In the genomic region with DNA sequence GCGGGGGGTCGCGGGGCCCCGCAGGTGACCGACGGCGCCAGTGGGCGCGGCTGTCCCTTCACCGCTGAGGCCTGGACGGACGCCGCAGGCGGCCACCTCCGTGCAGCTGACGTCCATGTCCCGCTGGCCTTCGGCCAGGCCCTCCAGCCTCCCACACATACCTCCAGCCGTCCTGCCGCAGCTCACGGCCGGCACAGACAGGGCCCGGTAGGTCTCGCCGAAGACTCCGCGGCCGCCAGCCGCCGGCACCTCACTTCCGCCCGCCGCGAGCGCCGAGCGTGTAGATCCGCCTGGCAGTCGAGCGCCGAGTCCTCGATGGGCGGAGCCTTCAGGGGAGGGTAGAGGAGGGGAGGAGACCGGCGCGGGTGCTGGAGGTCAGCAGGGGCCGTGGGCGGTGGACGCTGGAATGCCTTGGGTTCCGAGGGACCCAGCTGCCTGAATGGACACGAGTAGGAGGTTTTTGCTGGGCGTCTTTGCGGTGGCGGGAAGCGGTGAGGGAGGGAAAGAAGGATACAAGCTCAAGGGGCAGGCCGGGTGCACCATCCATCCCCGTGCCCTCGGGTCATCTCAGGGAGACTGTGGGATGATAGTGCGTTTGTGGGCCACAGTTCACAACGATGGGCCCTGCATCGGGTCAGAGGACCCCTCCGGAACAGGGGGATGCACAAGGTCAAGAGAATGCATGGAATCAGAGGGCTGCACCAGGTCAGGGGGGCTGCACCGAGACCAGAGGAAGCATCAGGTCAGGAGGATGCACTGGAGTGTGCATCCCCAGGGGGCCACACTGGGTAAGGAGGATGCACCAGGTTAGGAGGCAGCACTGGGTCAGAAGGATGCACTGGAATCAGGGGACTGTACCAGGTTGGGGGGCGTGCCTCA, we compare ENCODE assay signal across 8 cellular contexts. TPM values are rescaled to one million over a fixed set of nuclear protein-coding genes. Genes with fewer than 3 reads are reported as not detected.
DNase-seq lines count a peak whose midpoint lies in the region; ATAC-seq lines count a peak whose summit lies in the region.

A gene with protein sequence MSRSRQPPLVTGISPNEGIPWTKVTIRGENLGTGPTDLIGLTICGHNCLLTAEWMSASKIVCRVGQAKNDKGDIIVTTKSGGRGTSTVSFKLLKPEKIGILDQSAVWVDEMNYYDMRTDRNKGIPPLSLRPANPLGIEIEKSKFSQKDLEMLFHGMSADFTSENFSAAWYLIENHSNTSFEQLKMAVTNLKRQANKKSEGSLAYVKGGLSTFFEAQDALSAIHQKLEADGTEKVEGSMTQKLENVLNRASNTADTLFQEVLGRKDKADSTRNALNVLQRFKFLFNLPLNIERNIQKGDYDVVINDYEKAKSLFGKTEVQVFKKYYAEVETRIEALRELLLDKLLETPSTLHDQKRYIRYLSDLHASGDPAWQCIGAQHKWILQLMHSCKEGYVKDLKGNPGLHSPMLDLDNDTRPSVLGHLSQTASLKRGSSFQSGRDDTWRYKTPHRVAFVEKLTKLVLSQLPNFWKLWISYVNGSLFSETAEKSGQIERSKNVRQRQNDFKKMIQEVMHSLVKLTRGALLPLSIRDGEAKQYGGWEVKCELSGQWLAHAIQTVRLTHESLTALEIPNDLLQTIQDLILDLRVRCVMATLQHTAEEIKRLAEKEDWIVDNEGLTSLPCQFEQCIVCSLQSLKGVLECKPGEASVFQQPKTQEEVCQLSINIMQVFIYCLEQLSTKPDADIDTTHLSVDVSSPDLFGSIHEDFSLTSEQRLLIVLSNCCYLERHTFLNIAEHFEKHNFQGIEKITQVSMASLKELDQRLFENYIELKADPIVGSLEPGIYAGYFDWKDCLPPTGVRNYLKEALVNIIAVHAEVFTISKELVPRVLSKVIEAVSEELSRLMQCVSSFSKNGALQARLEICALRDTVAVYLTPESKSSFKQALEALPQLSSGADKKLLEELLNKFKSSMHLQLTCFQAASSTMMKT (minus strand): TSS at position 282 of the 879 bp plus-strand sequence. CDS start 55,321 bp downstream, outside the sequence.

- POLR2A ChIA-PET in CD4-positive, alpha-beta memory T cell (lab: Charles Lee; ENCODE audit: partially characterized antibody), result interaction anchor here (0.7 to 2.2 kb wide), 9 partner anchors 11 to 246 kb away, joined by 3 to 25 read pairs (median 5); no protein-coding TSS in a partner anchor

- no peaks in the 10 kb centered on the region for H3K9me3 ChIP-seq in CD4-positive, alpha-beta memory T cell (ENCODE audit: control insufficient read depth in 1 of 2, low read length in 2 of 2)
- no peaks in the 10 kb centered on the region for H3K9me3 ChIP-seq in endocrine pancreas (ENCODE audit: control insufficient read depth, low read length)

- H3K4me1 ChIP-seq in CD4-positive, alpha-beta memory T cell (ENCODE audit: insufficient read depth, low read length), result peaks cover 35% of the 10 kb centered on the region
- H3K4me1 ChIP-seq in endocrine pancreas (ENCODE audit: control insufficient read depth, insufficient read depth, low read length) (no peaks in the 10 kb centered on the region), mesendoderm (ENCODE audit: control insufficient read depth, low read depth, low read length) (no peaks in the 10 kb centered on the region)

- H3K9ac ChIP-seq in endocrine pancreas (ENCODE audit: control insufficient read depth, insufficient read depth, low read length) (peak within 1 kb of the TSS; percentile 72), mesendoderm (ENCODE audit: low read length) (peak within 1 kb of the TSS; percentile 91)

- WGBS in mesendoderm (ENCODE audit: extremely low coverage, insufficient coverage, low lambda C conversion rate), result no CpG with 5 or more reads among the region's 64 CpGs

- ATAC-seq in GM19351 (IDR thresholded peaks at IDR 0.05; ENCODE audit: unreplicated experiment), result peak; percentile 81
- ATAC-seq in HG03469 (IDR thresholded peaks at IDR 0.05; ENCODE audit: unreplicated experiment), result peak; percentile 78

- peaks cover 12% of the 10 kb centered on the region for H3K79me1 ChIP-seq in mesendoderm (ENCODE audit: low read length)

- intact Hi-C loops in CD4-positive, alpha-beta memory T cell (cut with micrococcal nuclease), result loop anchor here (1.0 to 10.0 kb wide), 2 partner anchors 18 to 298 kb away; partner anchors contain the start of gene IRF4

- CTCF ChIA-PET in CD4-positive, alpha-beta memory T cell (lab: Charles Lee; ENCODE audit: partially characterized antibody), result interaction anchor here (0.9 to 1.8 kb wide), 6 partner anchors 9 to 100 kb away, joined by 3 to 5 read pairs (median 4); no protein-coding TSS in a partner anchor

- H4K5ac ChIP-seq in mesendoderm (ENCODE audit: low read length), result no peak within 1 kb of the TSS

- no peak within 1 kb of the TSS for H4K8ac ChIP-seq in mesendoderm (ENCODE audit: low read depth, low read length)

- peak within 1 kb of the TSS; percentile 93 to 97 (median 94) for H3K27ac Mint-ChIP-seq in CD4-positive, alpha-beta memory T cell

- no peaks in the 10 kb centered on the region for H3K9me3 Mint-ChIP-seq in CD4-positive, alpha-beta memory T cell

- no peak within 1 kb of the TSS for H2BK5ac ChIP-seq in mesendoderm (ENCODE audit: low read length)

- H3K4me1 Mint-ChIP-seq in CD4-positive, alpha-beta memory T cell, result peaks cover 25 to 50% (median 29%) of the 10 kb centered on the region in 4 donors

- H3K27me3 Mint-ChIP-seq in CD4-positive, alpha-beta memory T cell, result no peaks in the 10 kb centered on the region

- H3K27me3 ChIP-seq in CD4-positive, alpha-beta memory T cell (ENCODE audit: insufficient read depth, low read length), result no peaks in the 10 kb centered on the region
- H3K27me3 ChIP-seq in endocrine pancreas (ENCODE audit: control insufficient read depth, insufficient read depth, low read length) (no peaks in the 10 kb centered on the region), mesendoderm (ENCODE audit: insufficient read depth, low read length, poor library complexity) (no peaks in the 10 kb centered on the region)

- peak within 1 kb of the TSS; percentile 65 for H3K4ac ChIP-seq in mesendoderm (ENCODE audit: low read depth, low read length)

- H3K79me2 ChIP-seq in mesendoderm (ENCODE audit: control insufficient read depth, insufficient read depth, low read length), result peaks cover 17% of the 10 kb centered on the region

- DNase-seq in CD4-positive, alpha-beta memory T cell, result peak; percentile 80 to 83 (median 82)
- DNase-seq in NOMO-1 (lab: John Stamatoyannopoulos, UW; ENCODE audit: unreplicated experiment in 2 of 2) (peak; percentile 80 to 85), mesendoderm (peak; percentile 93)
- peak; percentile 59 to 67 (median 62) for DNase-seq in activated CD8-positive, alpha-beta memory T cell treated with anti-CD3 and anti-CD28 coated beads for 48 hours (ENCODE audit: low read depth in 2 of 3, low spot score in 2 of 3)
- peak; percentile 72 for DNase-seq in stimulated activated CD8-positive, alpha-beta memory T cell treated with anti-CD3 and anti-CD28 coated beads, Interleukin-12 subunit alpha, Interleukin-12 subunit beta, amount 100 ng/mL, for 4 hours (ENCODE audit: low read depth)

- peak within 1 kb of the TSS; percentile 73 for H3K18ac ChIP-seq in mesendoderm (ENCODE audit: low read length)

- no peak within 1 kb of the TSS for H2BK15ac ChIP-seq in mesendoderm (replicated peaks; ENCODE audit: low read depth)

- H3K36me3 ChIP-seq in CD4-positive, alpha-beta memory T cell (ENCODE audit: insufficient read depth, low read length), result peaks cover 15% of the 10 kb centered on the region
- H3K36me3 ChIP-seq in endocrine pancreas (ENCODE audit: control insufficient read depth, insufficient read depth, low read length) (no peaks in the 10 kb centered on the region), mesendoderm (ENCODE audit: control insufficient read depth, insufficient read depth, low read length) (no peaks in the 10 kb centered on the region)

- peak within 1 kb of the TSS; percentile 94 to 98 (median 96) for H3K4me3 Mint-ChIP-seq in CD4-positive, alpha-beta memory T cell

- no peak within 1 kb of the TSS for H3K23ac ChIP-seq in mesendoderm (ENCODE audit: low read length)

- peak within 1 kb of the TSS; percentile 77 for H3K27ac ChIP-seq in CD4-positive, alpha-beta memory T cell (ENCODE audit: low read depth, low read length)
- H3K27ac ChIP-seq in mesendoderm (ENCODE audit: low read depth, low read length), result peak within 1 kb of the TSS; percentile 81

- peak within 1 kb of the TSS; percentile 81 to 89 for H3K4me3 ChIP-seq in CD4-positive, alpha-beta memory T cell (ENCODE audit: low read length in 2 of 2)
- H3K4me3 ChIP-seq in endocrine pancreas (ENCODE audit: control insufficient read depth, insufficient read depth, low read length) (peak within 1 kb of the TSS; percentile 87), mesendoderm (ENCODE audit: low read length) (peak within 1 kb of the TSS; percentile 94)

- peak within 1 kb of the TSS; percentile 73 for H3K4me2 ChIP-seq in mesendoderm (ENCODE audit: low read length)

- no peak within 1 kb of the TSS for H2BK120ac ChIP-seq in mesendoderm (ENCODE audit: low read depth, low read length)

- no peak within 1 kb of the TSS for H2AK5ac ChIP-seq in mesendoderm (ENCODE audit: low read length)

- peaks cover 8 to 15% of the 10 kb centered on the region in 2 donors for H3K36me3 Mint-ChIP-seq in CD4-positive, alpha-beta memory T cell

- peak within 1 kb of the TSS; percentile 97 for H3K56ac ChIP-seq in mesendoderm (ENCODE audit: low read length)

RNA-seq across cellular contexts. Expression of the gene that starts here (rescaled TPM):
- total RNA-seq in CD4-positive, alpha-beta memory T cell, result 10 to 100 TPM; 44.6 to 47.6 TPM
- 10 to 100 TPM; 38.2 to 48.3 TPM for polyA plus RNA-seq in CD4-positive, alpha-beta memory T cell
- 16.7 TPM for polyA plus RNA-seq in mesendoderm (2013, experiment 1 of 2)
- 17.5 TPM for polyA plus RNA-seq in mesendoderm (2013, experiment 2 of 2)

Comparison
In these comparisons a context has a peak if more than half of its experiments do, and no peak if none do; other contexts are left out.
1. Peak in every context shown above with its lines: DNase-seq, ATAC-seq, H3K4me3 ChIP-seq and H3K27ac ChIP-seq.